8 cellular contexts compared by ENCODE assay signal in genomic region chr11:17384002-17384511, GRCh38. TPM values are rescaled to one million over a fixed set of nuclear protein-coding genes. Genes with fewer than 3 reads are reported as not detected.
DNase-seq lines count a peak whose midpoint lies in the region; ATAC-seq and TF ChIP-seq lines count a peak whose summit lies in the region.

No MANE protein-coding gene starts in this region.

- peak; percentile 65 to 83 (median 70) for DNase-seq in CD4-positive, alpha-beta T cell
- DNase-seq in NCI-H1092 (lab: John Stamatoyannopoulos, UW) (peak; percentile 87), SW 1271 (lab: John Stamatoyannopoulos, UW) (peak; percentile 12 to 63), left ventricle myocardium inferior (peak; percentile 79), retinal pigment epithelial cell (ENCODE audit: low read depth) (no peak), NCI-H1048 (lab: John Stamatoyannopoulos, UW) (no peak)
- peak; percentile 80 for DNase-seq in activated naive CD8-positive, alpha-beta T cell treated with anti-CD3 and anti-CD28 coated beads, Interleukin-2, amount 50 U/mL, for 24 hours

- H3K27me3 Mint-ChIP-seq in CD4-positive, alpha-beta T cell = no peaks in the 10 kb centered on the region
- peaks cover 6% of the 10 kb centered on the region for H3K27me3 Mint-ChIP-seq in activated naive CD8-positive, alpha-beta T cell treated with anti-CD3 and anti-CD28 coated beads, Interleukin-2, amount 50 U/mL, for 24 hours

- no peaks in the 10 kb centered on the region for H3K36me3 ChIP-seq in left ventricle myocardium inferior

- H3K9me3 Mint-ChIP-seq in CD4-positive, alpha-beta T cell = no peaks in the 10 kb centered on the region
- no peaks in the 10 kb centered on the region for H3K9me3 Mint-ChIP-seq in activated naive CD8-positive, alpha-beta T cell treated with anti-CD3 and anti-CD28 coated beads, Interleukin-2, amount 50 U/mL, for 24 hours

- peak; percentile 65 for ATAC-seq in CD4-positive, alpha-beta T cell (ENCODE audit: poor library complexity)
- ATAC-seq in GM21390 (IDR thresholded peaks at IDR 0.05; ENCODE audit: unreplicated experiment) = peak; percentile 61
- ATAC-seq in activated naive CD8-positive, alpha-beta T cell treated with anti-CD3 and anti-CD28 coated beads, Interleukin-2, amount 50 U/mL, for 24 hours = peak; percentile 45

- peak; percentile 88 for TF ChIP-seq CTCF in CD4-positive, alpha-beta T cell (IDR thresholded peaks at IDR 0.05)
- TF ChIP-seq CTCF in left ventricle myocardium inferior (IDR thresholded peaks at IDR 0.05; ENCODE audit: borderline replicate concordance) (peak; percentile 93), retinal pigment epithelial cell (conservative IDR thresholded peaks at IDR 0.05; ENCODE audit: low read depth, low read length) (peak; percentile 90)

- no peak overlapping the region for H3K27ac Mint-ChIP-seq in CD4-positive, alpha-beta T cell
- H3K27ac Mint-ChIP-seq in activated naive CD8-positive, alpha-beta T cell treated with anti-CD3 and anti-CD28 coated beads, Interleukin-2, amount 50 U/mL, for 24 hours = no peak overlapping the region

- H3K27ac ChIP-seq in CD4-positive, alpha-beta T cell (ENCODE audit: low read depth, low read length) = no peak overlapping the region
- no peak overlapping the region for H3K27ac ChIP-seq in left ventricle myocardium inferior (replicated peaks)

- H3K4me1 ChIP-seq in left ventricle myocardium inferior = peaks cover 49% of the 10 kb centered on the region

- no peaks in the 10 kb centered on the region for H3K4me1 Mint-ChIP-seq in CD4-positive, alpha-beta T cell (ENCODE audit: low read depth)
- peaks cover 4% of the 10 kb centered on the region for H3K4me1 Mint-ChIP-seq in activated naive CD8-positive, alpha-beta T cell treated with anti-CD3 and anti-CD28 coated beads, Interleukin-2, amount 50 U/mL, for 24 hours

- CTCF ChIA-PET in CD4-positive, alpha-beta T cell (lab: Charles Lee) = interaction anchor here (0.6 to 2.2 kb wide), 13 partner anchors 9 to 182 kb away, joined by 3 to 13 read pairs (median 6); partner anchors contain the start of gene NUCB2

- no peak overlapping the region for H3K4me3 Mint-ChIP-seq in CD4-positive, alpha-beta T cell
- no peak overlapping the region for H3K4me3 Mint-ChIP-seq in activated naive CD8-positive, alpha-beta T cell treated with anti-CD3 and anti-CD28 coated beads, Interleukin-2, amount 50 U/mL, for 24 hours

- no peaks in the 10 kb centered on the region for H3K36me3 Mint-ChIP-seq in CD4-positive, alpha-beta T cell (ENCODE audit: low read depth)
- no peaks in the 10 kb centered on the region for H3K36me3 Mint-ChIP-seq in activated naive CD8-positive, alpha-beta T cell treated with anti-CD3 and anti-CD28 coated beads, Interleukin-2, amount 50 U/mL, for 24 hours (ENCODE audit: low read depth)

- intact Hi-C loops in CD4-positive, alpha-beta T cell (cut with DNase I, micrococcal nuclease) = loop anchor here (1.0 to 5.0 kb wide), 3 partner anchors 120 to 447 kb away; no protein-coding TSS in a partner anchor
- intact Hi-C loops in left ventricle myocardium inferior (cut with micrococcal nuclease) = loop anchor here (5.0 kb wide), 1 partner anchor 118 kb away; no protein-coding TSS in a partner anchor

- no peaks in the 10 kb centered on the region for H3K27me3 ChIP-seq in CD4-positive, alpha-beta T cell (ENCODE audit: control insufficient read depth, insufficient read depth, low read length)
- peaks cover 31% of the 10 kb centered on the region for H3K27me3 ChIP-seq in left ventricle myocardium inferior (ENCODE audit: low read depth)

- H3K4me3 ChIP-seq in left ventricle myocardium inferior = no peak overlapping the region
- no peak overlapping the region for H3K4me3 ChIP-seq in retinal pigment epithelial cell (ENCODE audit: low read length)

- POLR2A ChIA-PET in CD4-positive, alpha-beta T cell (lab: Charles Lee) = interaction anchor here (1.0 to 1.9 kb wide), 2 partner anchors 108 to 144 kb away, joined by 3 to 6 read pairs; partner anchors contain the start of gene NUCB2

- no peaks in the 10 kb centered on the region for H3K9me3 ChIP-seq in CD4-positive, alpha-beta T cell (ENCODE audit: control insufficient read depth, low read length)
- peaks cover 2% of the 10 kb centered on the region for H3K9me3 ChIP-seq in left ventricle myocardium inferior (replicated peaks)

RNA-seq across cellular contexts. Expression of gene KCNJ11, which starts 4.4 kb away (rescaled TPM):
- under 1 TPM in 1 of 2 experiments, not detected in 1; 0.08 TPM for total RNA-seq in CD4-positive, alpha-beta T cell
- total RNA-seq in left ventricle myocardium inferior = 17.5 TPM

RNA-seq across cellular contexts. Expression of gene NCR3LG1, which starts 32.5 kb away (rescaled TPM):
- total RNA-seq in CD4-positive, alpha-beta T cell = 1 to 10 TPM; 2.2 to 2.4 TPM
- 0.80 TPM for total RNA-seq in left ventricle myocardium inferior

Comparison
In these comparisons a context has a peak if more than half of its experiments do, and no peak if none do; other contexts are left out.
1. DNase-seq: peak in CD4-positive, alpha-beta T cell (10 of 10), NCI-H1092 (single experiment), SW 1271 (2 of 2), activated naive CD8-positive, alpha-beta T cell treated with anti-CD3 and anti-CD28 coated beads, Interleukin-2, amount 50 U/mL, for 24 hours (single experiment) and left ventricle myocardium inferior (single experiment); none in retinal pigment epithelial cell (single experiment) and NCI-H1048 (single experiment).
2. RNA of gene KCNJ11, which starts 4.4 kb away (total RNA-seq): 17.5 TPM in left ventricle myocardium inferior (single experiment); 0.08 TPM in CD4-positive, alpha-beta T cell; every median in the first group is over 10 times any median in the second.
3. Peak in every context shown above with its lines, with median percentiles within 50 percentile points of each other: ATAC-seq and CTCF ChIP-seq.